Comparison of ENCODE assay signal across 21 cellular contexts in the genomic region with DNA sequence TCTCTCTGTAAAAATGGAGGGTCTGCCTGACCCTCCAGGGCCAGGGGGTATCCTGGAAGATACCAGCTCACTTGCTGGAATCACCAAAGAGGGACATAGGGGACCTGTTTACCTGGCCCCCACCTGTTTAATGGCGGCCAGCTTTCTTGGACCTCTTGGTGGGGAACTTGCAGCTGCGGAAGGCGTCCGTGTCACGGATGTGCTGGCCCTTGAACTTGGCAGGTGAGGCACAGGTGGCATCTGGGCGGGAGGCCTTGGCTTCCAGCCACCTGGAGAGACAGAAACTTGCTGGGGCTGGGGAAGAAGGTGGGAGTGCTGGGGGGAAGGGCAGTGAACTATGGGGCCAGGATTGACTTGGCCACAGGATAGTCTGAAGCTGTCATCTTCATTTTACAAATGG. TPM values are rescaled to one million over a fixed set of nuclear protein-coding genes. Genes with fewer than 3 reads are reported as not detected.
A peak's percentile ranks its signal among the peaks of the same experiment; 100 is the strongest.
DNase-seq lines count a peak whose midpoint lies in the region; ATAC-seq and TF ChIP-seq lines count a peak whose summit lies in the region.
"Had no signal": no experiment of that assay in that cellular context is flagged by ENCODE, and none has a peak within 500 bp of the region (broad histone marks: within the 10 kb centered on the region; RNA-seq: fewer than 3 reads in every experiment).

No MANE protein-coding gene starts in this region.

- peaks cover 0 to 34% of the 10 kb centered on the region in 2 donors for H3K27me3 ChIP-seq in tibial artery

- H3K27ac Mint-ChIP-seq in activated naive CD4-positive, alpha-beta T cell treated with anti-CD3 and anti-CD28 coated beads, Interleukin-2, amount 10 ng/mL, durations not matched to agents 7 days and 5 days, result no peak overlapping the region
- no peak overlapping the region for H3K27ac Mint-ChIP-seq in activated naive CD4-positive, alpha-beta T cell treated with anti-CD3 and anti-CD28 coated beads, Interleukin-2, amount 50 U/mL, for 72 hours
- peak overlapping the region; percentile 59 for H3K27ac Mint-ChIP-seq in memory B cell
- H3K27ac Mint-ChIP-seq: T-helper 1 cell treated with Interleukin-12 subunit alpha and Interleukin-12 subunit beta and Interleukin-4 antibody, amounts not matched to agents 30 μg/mL and 1 μg/mL, for 36 hours had no signal

- no peaks in the 10 kb centered on the region for H3K36me3 Mint-ChIP-seq in activated naive CD4-positive, alpha-beta T cell treated with anti-CD3 and anti-CD28 coated beads, Interleukin-2, amount 10 ng/mL, durations not matched to agents 7 days and 5 days
- no peaks in the 10 kb centered on the region for H3K36me3 Mint-ChIP-seq in activated naive CD4-positive, alpha-beta T cell treated with anti-CD3 and anti-CD28 coated beads, Interleukin-2, amount 50 U/mL, for 72 hours
- peaks cover 18% of the 10 kb centered on the region for H3K36me3 Mint-ChIP-seq in memory B cell

- peaks cover 0 to 49% (median 8%) of the 10 kb centered on the region in 3 donors for H3K36me3 ChIP-seq in tibial artery

- CTCF ChIA-PET in activated naive CD4-positive, alpha-beta T cell treated with anti-CD3 and anti-CD28 coated beads, Interleukin-2, amount 10 ng/mL, durations not matched to agents 7 days and 5 days (lab: Charles Lee), result interaction anchor here (1.6 kb wide), 1 partner anchor 103 kb away, joined by 7 read pairs; no protein-coding TSS in a partner anchor

- H3K9me3 ChIP-seq in tibial artery, result no peaks in the 10 kb centered on the region
- H3K9me3 ChIP-seq: BLaER1, SK-N-SH had no signal

- intact Hi-C loops in tibial artery (cut with DNase I; ENCODE audit: low total_unique reads), result no loop called here

- no peak overlapping the region for H3K27ac ChIP-seq in tibial artery
- H3K27ac ChIP-seq: BLaER1 had no signal

- DNase-seq in activated naive CD4-positive, alpha-beta T cell treated with anti-CD3 and anti-CD28 coated beads, Interleukin-2, amount 10 ng/mL, durations not matched to agents 7 days and 5 days, result peak; percentile 12
- DNase-seq in activated naive CD4-positive, alpha-beta T cell treated with anti-CD3 and anti-CD28 coated beads, Interleukin-2, amount 50 U/mL, for 72 hours (ENCODE audit: low spot score in 2 of 2), result no peak
- peak; percentile 30 for DNase-seq in NCI-H1105 treated with DMSO at 0.1 percent for 48 hours (lab: John Stamatoyannopoulos, UW)
- DNase-seq in memory B cell (ENCODE audit: low spot score in 2 of 2), result no peak
- no peak for DNase-seq in stimulated activated CD4-positive, alpha-beta T cell treated with anti-CD3 and anti-CD28 coated beads, Interleukin-4, amount 100 ng/mL, for 1 hour
- no peak for DNase-seq in iPS-NIHi7 (ENCODE audit: extremely low spot score)
- no peak for DNase-seq in tibial artery
- DNase-seq in GM19238 (ENCODE audit: insufficient read length, low spot score), result no peak
- DNase-seq: CD4-positive, CD25-positive, alpha-beta regulatory T cell; DMS79; EL; GDM1; HCEC 1CT; NCI-H1092 treated with DMSO at 0.1 percent for 48 hours; NCI-H2081; NCI-H526; SK-N-SH; SW 1271 had no signal

- no peaks in the 10 kb centered on the region for H3K9me3 Mint-ChIP-seq in activated naive CD4-positive, alpha-beta T cell treated with anti-CD3 and anti-CD28 coated beads, Interleukin-2, amount 10 ng/mL, durations not matched to agents 7 days and 5 days
- H3K9me3 Mint-ChIP-seq in activated naive CD4-positive, alpha-beta T cell treated with anti-CD3 and anti-CD28 coated beads, Interleukin-2, amount 50 U/mL, for 72 hours, result no peaks in the 10 kb centered on the region
- H3K9me3 Mint-ChIP-seq in memory B cell, result no peaks in the 10 kb centered on the region
- H3K9me3 Mint-ChIP-seq: T-helper 1 cell treated with Interleukin-12 subunit alpha and Interleukin-12 subunit beta and Interleukin-4 antibody, amounts not matched to agents 30 μg/mL and 1 μg/mL, for 36 hours had no signal

- TF ChIP-seq CTCF in tibial artery (IDR thresholded peaks at IDR 0.05), result no peak

- peaks cover 52% of the 10 kb centered on the region for H3K27me3 Mint-ChIP-seq in activated naive CD4-positive, alpha-beta T cell treated with anti-CD3 and anti-CD28 coated beads, Interleukin-2, amount 10 ng/mL, durations not matched to agents 7 days and 5 days
- H3K27me3 Mint-ChIP-seq in memory B cell, result peaks cover 2% of the 10 kb centered on the region

- peaks cover 8% of the 10 kb centered on the region for H3K4me1 Mint-ChIP-seq in activated naive CD4-positive, alpha-beta T cell treated with anti-CD3 and anti-CD28 coated beads, Interleukin-2, amount 10 ng/mL, durations not matched to agents 7 days and 5 days
- H3K4me1 Mint-ChIP-seq in memory B cell, result peaks cover 35% of the 10 kb centered on the region

- no peak overlapping the region for H3K4me3 Mint-ChIP-seq in activated naive CD4-positive, alpha-beta T cell treated with anti-CD3 and anti-CD28 coated beads, Interleukin-2, amount 10 ng/mL, durations not matched to agents 7 days and 5 days
- peak overlapping the region; percentile 13 for H3K4me3 Mint-ChIP-seq in memory B cell
- H3K4me3 Mint-ChIP-seq: CD4-positive, CD25-positive, alpha-beta regulatory T cell; T-helper 1 cell treated with Interleukin-12 subunit alpha and Interleukin-12 subunit beta and Interleukin-4 antibody, amounts not matched to agents 30 μg/mL and 1 μg/mL, for 36 hours had no signal

- H3K4me1 ChIP-seq in tibial artery, result peaks cover 0 to 21% (median 14%) of the 10 kb centered on the region in 4 donors

- ATAC-seq in activated naive CD4-positive, alpha-beta T cell treated with anti-CD3 and anti-CD28 coated beads, Interleukin-2, amount 50 U/mL, for 72 hours, result no peak
- no peak for ATAC-seq in memory B cell (ENCODE audit: low read depth)

- no peak overlapping the region for H3K4me3 ChIP-seq in tibial artery
- H3K4me3 ChIP-seq: BLaER1 had no signal

RNA-seq across cellular contexts. Expression of gene CHAD, which starts 3.5 kb away (rescaled TPM):
- not detected for total RNA-seq in activated naive CD4-positive, alpha-beta T cell treated with anti-CD3 and anti-CD28 coated beads, Interleukin-2, amount 50 U/mL, for 72 hours
- total RNA-seq: CD4-positive, CD25-positive, alpha-beta regulatory T cell; H1 had no signal

RNA-seq across cellular contexts. Expression of gene RSAD1, which starts 13.5 kb away (rescaled TPM):
- 10 to 100 TPM; 24.4 to 51.0 TPM for total RNA-seq in activated naive CD4-positive, alpha-beta T cell treated with anti-CD3 and anti-CD28 coated beads, Interleukin-2, amount 50 U/mL, for 72 hours

RNA-seq across cellular contexts. Expression of gene ACSF2, which starts 39.2 kb away (rescaled TPM):
- total RNA-seq in activated naive CD4-positive, alpha-beta T cell treated with anti-CD3 and anti-CD28 coated beads, Interleukin-2, amount 50 U/mL, for 72 hours, result 10 to 100 TPM; 23.6 to 27.3 TPM

RNA-seq across cellular contexts. Expression of gene MYCBPAP, which starts 43.1 kb away (rescaled TPM):
- 1 to 10 TPM in 1 of 2 donors, under 1 TPM in 1; 0.30 to 1.6 TPM for total RNA-seq in activated naive CD4-positive, alpha-beta T cell treated with anti-CD3 and anti-CD28 coated beads, Interleukin-2, amount 50 U/mL, for 72 hours

Comparison
In these comparisons a context has a peak if more than half of its experiments do, and no peak if none do; other contexts are left out.
1. DNase-seq: peak in activated naive CD4-positive, alpha-beta T cell treated with anti-CD3 and anti-CD28 coated beads, Interleukin-2, amount 10 ng/mL, durations not matched to agents 7 days and 5 days (single experiment) and NCI-H1105 treated with DMSO at 0.1 percent for 48 hours (single experiment); none in activated naive CD4-positive, alpha-beta T cell treated with anti-CD3 and anti-CD28 coated beads, Interleukin-2, amount 50 U/mL, for 72 hours (0 of 2), memory B cell (0 of 2), stimulated activated CD4-positive, alpha-beta T cell treated with anti-CD3 and anti-CD28 coated beads, Interleukin-4, amount 100 ng/mL, for 1 hour (single experiment), iPS-NIHi7 (single experiment), tibial artery (0 of 2) and GM19238 (single experiment).